13 cellular contexts compared by ENCODE assay signal in the genomic region with DNA sequence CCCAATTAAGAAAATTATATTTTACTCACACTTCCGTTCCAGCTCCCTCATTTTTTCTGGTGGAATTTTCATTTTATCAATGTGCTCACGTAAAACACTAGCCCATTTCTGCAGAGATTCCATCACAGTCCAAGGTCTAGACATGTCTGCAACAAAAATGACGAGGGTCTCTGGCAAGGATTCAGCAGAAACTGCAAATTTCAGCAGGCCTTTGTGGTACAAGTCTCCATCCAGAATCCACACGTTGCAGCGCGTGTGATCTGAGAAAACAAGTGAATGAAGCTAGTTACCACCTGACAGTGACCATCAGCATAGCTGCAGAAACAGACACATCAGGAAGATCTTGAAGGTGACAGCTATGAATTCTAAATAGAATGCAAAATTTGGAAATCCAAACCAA. TPM values are rescaled to one million over a fixed set of nuclear protein-coding genes. Genes with fewer than 3 reads are reported as not detected.
DNase-seq lines count a peak whose midpoint lies in the region; ATAC-seq, FAIRE-seq and TF ChIP-seq lines count a peak whose summit lies in the region.
"Had no signal": no experiment of that assay in that cellular context is flagged by ENCODE, and none has a peak within 500 bp of the region (broad histone marks: within the 10 kb centered on the region; RNA-seq: fewer than 3 reads in every experiment).

No MANE protein-coding gene starts in this region.

- H3K27me3 ChIP-seq in right atrium auricular region = no peaks in the 10 kb centered on the region
- no peaks in the 10 kb centered on the region for H3K27me3 ChIP-seq in esophagus (ENCODE audit: control insufficient read depth in 1 of 2, insufficient read depth in 2 of 2, low read length in 2 of 2)
- no peaks in the 10 kb centered on the region for H3K27me3 ChIP-seq in pancreas
- H3K27me3 ChIP-seq in upper lobe of right lung = no peaks in the 10 kb centered on the region
- H3K27me3 ChIP-seq: SJCRH30 had no signal

- no peak for DNase-seq in right atrium auricular region (ENCODE audit: low spot score)
- DNase-seq in left ventricle myocardium superior = no peak
- no peak for DNase-seq in pancreas
- DNase-seq in upper lobe of right lung = no peak
- DNase-seq in iPS-NIHi11 (ENCODE audit: low spot score) = no peak
- no peak for DNase-seq in posterior vena cava (ENCODE audit: low spot score)
- DNase-seq in ureter (ENCODE audit: low spot score) = no peak
- DNase-seq: DMS79, NCI-H82 had no signal

- no peak for FAIRE-seq in pancreas (lab: Jason Lieb, UNC)
- FAIRE-seq: urothelium cell line had no signal

- H3K4me1 ChIP-seq in right atrium auricular region (peaks cover 0 to 49% of the 10 kb centered on the region in 2 donors), esophagus (ENCODE audit: control insufficient read depth in 2 of 2, insufficient read depth in 2 of 2, low read length in 1 of 2) (peaks cover 0 to 4% of the 10 kb centered on the region in 2 donors), pancreas (peaks cover 21 to 31% (median 26%) of the 10 kb centered on the region in 3 donors), upper lobe of right lung (peaks cover 36% of the 10 kb centered on the region)

- H3K4me3 ChIP-seq in right atrium auricular region (no peak overlapping the region), esophagus (ENCODE audit: low read depth in 1 of 2, low read length in 2 of 2) (no peak overlapping the region), pancreas (no peak overlapping the region), upper lobe of right lung (no peak overlapping the region)
- H3K4me3 ChIP-seq: SJCRH30 had no signal

- TF ChIP-seq CTCF in right atrium auricular region (IDR thresholded peaks at IDR 0.05) (no peak), pancreas (IDR thresholded peaks at IDR 0.05) (no peak), upper lobe of right lung (IDR thresholded peaks at IDR 0.05) (no peak)

- H3K36me3 ChIP-seq in right atrium auricular region (peaks cover 49% of the 10 kb centered on the region), esophagus (ENCODE audit: control insufficient read depth in 2 of 2, insufficient read depth in 2 of 2, low read length in 1 of 2) (peaks cover 7 to 11% of the 10 kb centered on the region in 2 donors), pancreas (peaks cover 2 to 13% (median 3%) of the 10 kb centered on the region in 3 donors), upper lobe of right lung (peaks cover 80% of the 10 kb centered on the region)

- intact Hi-C loops in left ventricle myocardium superior (cut with micrococcal nuclease) = no loop called here
- intact Hi-C loops in pancreas (cut with DNase I) = no loop called here
- intact Hi-C loops in upper lobe of right lung (cut with DNase I) = no loop called here
- intact Hi-C loops in posterior vena cava (cut with DNase I) = no loop called here

- peak overlapping the region; percentile 80 to 86 for H3K27ac ChIP-seq in right atrium auricular region
- H3K27ac ChIP-seq in esophagus (ENCODE audit: low read depth in 2 of 2, low read length in 1 of 2) = peak overlapping the region; percentile 34 to 39
- peak overlapping the region in 3 of 4 donors; percentile 64 to 86 (median 84) for H3K27ac ChIP-seq in pancreas
- H3K27ac ChIP-seq in upper lobe of right lung = peak overlapping the region; percentile 71

- H3K9me3 ChIP-seq in right atrium auricular region = no peaks in the 10 kb centered on the region
- no peaks in the 10 kb centered on the region for H3K9me3 ChIP-seq in esophagus (ENCODE audit: control insufficient read depth in 2 of 2, insufficient read depth in 1 of 2, low read depth in 1 of 2, low read length in 1 of 2)
- no peaks in the 10 kb centered on the region for H3K9me3 ChIP-seq in pancreas
- H3K9me3 ChIP-seq in upper lobe of right lung = no peaks in the 10 kb centered on the region
- H3K9me3 ChIP-seq: SJCRH30 had no signal

- ATAC-seq in left ventricle myocardium superior = no peak
- ATAC-seq in pancreas = no peak
- no peak for ATAC-seq in upper lobe of right lung

- WGBS in esophagus, 2 donors = 66 to 71% methylated on average over 6 of the region's 6 CpGs
- 73 to 77% methylated on average over 6 of the region's 6 CpGs for WGBS in pancreas, 2 donors

RNA-seq across cellular contexts. Expression of gene DYNC1LI2, which starts 9.0 kb away (rescaled TPM):
- total RNA-seq in right atrium auricular region (10 to 100 TPM; 76.9 to 89.6 TPM), left ventricle myocardium superior (80.6 TPM), pancreas (10 to 100 TPM; 53.0 to 83.0 (median 68.1) TPM), upper lobe of right lung (122 TPM), posterior vena cava (100 to 1,000 TPM; 159 to 192 TPM), ureter (143 TPM)
- polyA plus RNA-seq in esophagus (10 to 100 TPM; 34.5 to 41.3 TPM), pancreas (10 to 100 TPM; 44.4 to 57.7 TPM)

RNA-seq across cellular contexts. Expression of gene CMTM4, which starts 45.9 kb away (rescaled TPM):
- total RNA-seq in right atrium auricular region (10 to 100 TPM in 1 of 2 donors, 1 to 10 TPM in 1; 7.5 to 15.2 TPM), left ventricle myocardium superior (12.7 TPM), pancreas (10 to 100 TPM; 31.7 to 43.5 (median 38.8) TPM), upper lobe of right lung (58.0 TPM), posterior vena cava (10 to 100 TPM; 14.8 to 15.0 TPM), ureter (31.6 TPM)
- polyA plus RNA-seq in esophagus (1 to 10 TPM; 5.1 to 7.3 TPM), pancreas (10 to 100 TPM; 14.9 to 18.4 TPM)

RNA-seq across cellular contexts. Expression of gene TERB1, which starts 59.0 kb away (rescaled TPM):
- not detected for total RNA-seq in right atrium auricular region
- total RNA-seq in left ventricle myocardium superior = not detected
- polyA plus RNA-seq in esophagus = not detected
- not detected for total RNA-seq in pancreas
- not detected for polyA plus RNA-seq in pancreas
- total RNA-seq in upper lobe of right lung = 0.26 TPM
- total RNA-seq in posterior vena cava = under 1 TPM in 1 of 2 donors, not detected in 1; 0.28 TPM
- total RNA-seq in ureter = 1.0 TPM
- total RNA-seq: left lobe of liver, SJCRH30 had no signal
